Comparison of ENCODE assay signal across 9 cellular contexts in the genomic region with DNA sequence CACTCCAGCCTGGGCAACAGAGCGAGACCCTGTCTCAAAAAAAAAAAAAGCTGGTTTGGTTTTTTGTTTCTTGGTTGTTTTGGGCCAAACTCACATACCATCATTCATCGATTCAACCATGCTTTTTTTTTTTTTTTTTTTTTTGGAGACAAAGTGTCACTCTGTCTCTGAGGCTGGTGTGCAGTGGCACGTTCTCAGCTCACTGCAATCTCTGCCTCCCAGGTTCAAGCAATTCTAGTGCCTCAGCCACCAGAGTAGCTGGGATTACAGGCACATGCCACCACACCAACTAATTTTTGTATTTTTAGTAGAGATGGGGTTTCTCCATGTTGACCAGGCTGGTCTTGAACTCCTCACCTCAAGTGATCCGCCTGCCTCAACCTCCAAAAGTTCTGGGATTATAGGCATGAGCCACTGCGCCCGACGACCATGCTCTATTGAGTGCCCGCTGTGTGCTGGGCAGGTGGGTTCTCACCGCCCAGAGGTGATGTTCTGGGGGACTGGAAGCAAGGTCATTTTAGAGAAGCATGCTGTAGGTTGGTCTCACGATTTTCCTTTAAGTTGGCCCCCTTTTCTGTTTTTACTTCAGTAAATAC. TPM values are rescaled to one million over a fixed set of nuclear protein-coding genes. Genes with fewer than 3 reads are reported as not detected.
DNase-seq lines count a peak whose midpoint lies in the region; ATAC-seq and TF ChIP-seq lines count a peak whose summit lies in the region.
"Had no signal": no experiment of that assay in that cellular context is flagged by ENCODE, and none has a peak within 500 bp of the region (broad histone marks: within the 10 kb centered on the region; RNA-seq: fewer than 3 reads in every experiment).

No MANE protein-coding gene starts in this region.

- no peak for DNase-seq in heart left ventricle
- no peak for DNase-seq in Right ventricle myocardium inferior (ENCODE audit: missing footprints)
- no peak for DNase-seq in ascending aorta (ENCODE audit: low spot score in 2 of 2)
- DNase-seq in upper lobe of left lung, result no peak
- DNase-seq in SHP77 (lab: John Stamatoyannopoulos, UW), result no peak
- no peak for DNase-seq in dedifferentiated amniotic fluid mesenchymal stem cell (ENCODE audit: extremely low spot score)

- TF ChIP-seq POLR2A in heart left ventricle (IDR thresholded peaks at IDR 0.05), result no peak
- TF ChIP-seq POLR2A in upper lobe of left lung (IDR thresholded peaks at IDR 0.05), result no peak

- H3K27me3 ChIP-seq in heart left ventricle (no peaks in the 10 kb centered on the region), ascending aorta (no peaks in the 10 kb centered on the region), upper lobe of left lung (no peaks in the 10 kb centered on the region)
- H3K27me3 ChIP-seq: SJSA1 had no signal

- no peaks in the 10 kb centered on the region for H3K9me3 Mint-ChIP-seq in nephron

- H3K36me3 Mint-ChIP-seq in nephron (ENCODE audit: low read depth), result no peaks in the 10 kb centered on the region

- H3K4me3 ChIP-seq in heart left ventricle (no peak overlapping the region), ascending aorta (no peak overlapping the region), upper lobe of left lung (no peak overlapping the region)
- H3K4me3 ChIP-seq: SJSA1 had no signal

- TF ChIP-seq EP300 in upper lobe of left lung (IDR thresholded peaks at IDR 0.05), result no peak

- ATAC-seq in heart left ventricle (no peak), Right ventricle myocardium inferior (no peak), upper lobe of left lung (ENCODE audit: low FRiP score in 2 of 2) (no peak), HG02623 (IDR thresholded peaks at IDR 0.05; ENCODE audit: unreplicated experiment) (no peak)

- H3K36me3 ChIP-seq in heart left ventricle (no peaks in the 10 kb centered on the region), ascending aorta (no peaks in the 10 kb centered on the region), upper lobe of left lung (no peaks in the 10 kb centered on the region)
- H3K36me3 ChIP-seq: SJSA1 had no signal

- peak overlapping the region in 11 of 12 donors; percentile 96 to 100 (median 99) for H3K27ac ChIP-seq in heart left ventricle
- H3K27ac ChIP-seq in ascending aorta, result peak overlapping the region; percentile 99
- peak overlapping the region in 3 of 4 donors; percentile 41 to 99 (median 97) for H3K27ac ChIP-seq in upper lobe of left lung
- H3K27ac ChIP-seq: SJSA1 had no signal

- WGBS in heart left ventricle, 4 donors, result 71 to 77% (median 73%) methylated on average over 10 of the region's 10 CpGs
- WGBS in upper lobe of left lung, 2 donors, result 71 to 73% methylated on average over 10 of the region's 10 CpGs

- H3K4me1 Mint-ChIP-seq in nephron, result peaks cover 60% of the 10 kb centered on the region

- peak overlapping the region; percentile 94 to 99 (median 97) for H3K27ac Mint-ChIP-seq in nephron

- no peak for TF ChIP-seq CTCF in heart left ventricle (IDR thresholded peaks at IDR 0.05)
- TF ChIP-seq CTCF in ascending aorta (IDR thresholded peaks at IDR 0.05), result no peak
- TF ChIP-seq CTCF in nephron (IDR thresholded peaks at IDR 0.05; ENCODE audit: unreplicated experiment in 3 of 3), result no peak
- no peak for TF ChIP-seq CTCF in upper lobe of left lung (IDR thresholded peaks at IDR 0.05)

- H3K4me1 ChIP-seq in heart left ventricle (peaks cover 0 to 50% (median 25%) of the 10 kb centered on the region in 12 donors), ascending aorta (peaks cover 4 to 28% of the 10 kb centered on the region in 2 donors), upper lobe of left lung (peaks cover 21 to 38% (median 35%) of the 10 kb centered on the region in 4 donors)

- H3K9me3 ChIP-seq in heart left ventricle (no peaks in the 10 kb centered on the region), ascending aorta (no peaks in the 10 kb centered on the region), upper lobe of left lung (no peaks in the 10 kb centered on the region)
- H3K9me3 ChIP-seq: SJSA1 had no signal

- H3K4me3 Mint-ChIP-seq in nephron, result peak overlapping the region; percentile 69 to 86 (median 79)

- intact Hi-C loops in heart left ventricle (cut with DNase I), result loop anchor here in 1 of 10 donors (10.0 kb wide), 1 partner anchor 125 kb away; a partner anchor contains a TSS
- intact Hi-C loops in Right ventricle myocardium inferior (cut with DNase I), result no loop called here
- intact Hi-C loops in ascending aorta (cut with DNase I), result loop anchor here (5.0 kb wide), 1 partner anchor 128 kb away; a partner anchor contains a TSS

- no peaks in the 10 kb centered on the region for H3K27me3 Mint-ChIP-seq in nephron (ENCODE audit: low read depth)

RNA-seq across cellular contexts. Expression of a gene that starts 8.1 kb away (rescaled TPM):
- total RNA-seq in heart left ventricle (100 to 1,000 TPM in 7 of 9 donors, 10 to 100 TPM in 2; 80.2 to 352 (median 137) TPM), Right ventricle myocardium inferior (113 TPM), ascending aorta (3,570 TPM), upper lobe of left lung (1,000 to 10,000 TPM in 1 of 6 donors, 100 to 1,000 TPM in 5; 281 to 1,101 (median 639) TPM)
- polyA plus RNA-seq in heart left ventricle, result 100 to 1,000 TPM; 114 to 236 TPM

RNA-seq across cellular contexts. Expression of a gene that starts 15.3 kb away (rescaled TPM):
- 1 to 10 TPM in 4 of 9 donors, under 1 TPM in 5; 0.24 to 2.4 (median 0.75) TPM for total RNA-seq in heart left ventricle
- 1 to 10 TPM in 1 of 2 donors, under 1 TPM in 1; 0.28 to 2.8 TPM for polyA plus RNA-seq in heart left ventricle
- total RNA-seq in Right ventricle myocardium inferior, result 0.43 TPM
- total RNA-seq in ascending aorta, result 51.2 TPM
- 10 to 100 TPM in 3 of 6 donors, 1 to 10 TPM in 3; 6.3 to 58.7 (median 11.7) TPM for total RNA-seq in upper lobe of left lung

RNA-seq across cellular contexts. Expression of a gene that starts 33.3 kb away (rescaled TPM):
- total RNA-seq in heart left ventricle (100 to 1,000 TPM in 5 of 9 donors, 10 to 100 TPM in 4; 65.8 to 167 (median 101) TPM), Right ventricle myocardium inferior (106 TPM), ascending aorta (62.5 TPM), upper lobe of left lung (100 to 1,000 TPM in 4 of 6 donors, 10 to 100 TPM in 2; 39.8 to 147 (median 107) TPM)
- polyA plus RNA-seq in heart left ventricle, result 100 to 1,000 TPM; 127 to 171 TPM

RNA-seq across cellular contexts. Expression of a gene that starts 50.8 kb away (rescaled TPM):
- total RNA-seq in heart left ventricle (10 to 100 TPM; 22.5 to 58.6 (median 44.6) TPM), Right ventricle myocardium inferior (29.3 TPM), ascending aorta (14.8 TPM), upper lobe of left lung (10 to 100 TPM; 15.5 to 42.8 (median 28.1) TPM)
- 10 to 100 TPM; 26.7 to 31.8 TPM for polyA plus RNA-seq in heart left ventricle
